ENCODE assay signal across 26 cellular contexts in the genomic region with DNA sequence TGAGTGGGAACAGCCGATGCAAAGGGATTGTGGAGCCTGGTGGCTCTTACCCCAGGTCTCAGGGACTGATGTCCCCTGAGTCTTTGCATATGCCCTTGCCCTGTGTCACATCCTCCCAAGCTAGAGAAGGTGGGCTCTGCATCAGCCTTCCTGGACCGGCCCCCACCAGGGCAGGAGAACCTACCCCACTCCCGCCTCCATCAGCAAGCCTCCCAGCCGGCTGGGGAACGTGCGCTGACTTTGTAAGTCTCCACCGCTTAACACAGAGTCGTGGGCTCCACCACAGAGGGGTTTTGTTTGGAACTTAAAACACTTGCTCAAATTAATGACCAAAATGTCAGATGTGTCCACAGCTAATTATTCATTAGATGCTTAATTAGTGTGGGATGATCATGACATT.
"Had no signal": no experiment of that assay in that cellular context is flagged by ENCODE, and none has a peak within 500 bp of the region (broad histone marks: within the 10 kb centered on the region; RNA-seq: fewer than 3 reads in every experiment).

No MANE protein-coding gene starts in this region.

- H3K27ac ChIP-seq: body of pancreas, coronary artery, dorsolateral prefrontal cortex had no signal

- FAIRE-seq: frontal cortex had no signal

- DNase-seq: activated CD4-positive, alpha-beta T cell treated with anti-CD3 and anti-CD28 coated beads for 48 hours; activated CD4-positive, alpha-beta T cell treated with anti-CD3 and anti-CD28 coated beads, Interleukin-2, amount 50 U/mL, for 1 hour; activated CD4-positive, alpha-beta T cell treated with anti-CD3 and anti-CD28 coated beads, Interleukin-2, amount 50 U/mL, for 48 hours; activated CD8-positive, alpha-beta memory T cell treated with anti-CD3 and anti-CD28 coated beads, Interleukin-2, amount 10 ng/mL, durations not matched to agents 7 days and 5 days; activated CD8-positive, alpha-beta memory T cell treated with anti-CD3 and anti-CD28 coated beads, Interleukin-2, amount 50 U/mL, for 4 hours; activated CD8-positive, alpha-beta T cell treated with anti-CD3 and anti-CD28 coated beads, Interleukin-2, amount 10 ng/mL, durations not matched to agents 7 days and 5 days; activated effector memory CD4-positive, alpha-beta T cell treated with anti-CD3 and anti-CD28 coated beads, Interleukin-2, amount 50 U/mL, for 16 hours; activated naive CD4-positive, alpha-beta T cell treated with anti-CD3 and anti-CD28 coated beads, Interleukin-2, amount 10 ng/mL, durations not matched to agents 7 days and 5 days; activated T-cell treated with anti-CD3 and anti-CD28 coated beads, Interleukin-2, amount 50 U/mL, for 1 hour; activated T-cell treated with anti-CD3 and anti-CD28 coated beads, Interleukin-2, amount 50 U/mL, for 48 hours; amniotic stem cell; anterior cingulate cortex; effector memory CD4-positive, alpha-beta T cell; head of caudate nucleus; T-helper 2 cell had no signal

- H3K4me1 Mint-ChIP-seq: activated CD8-positive, alpha-beta memory T cell treated with anti-CD3 and anti-CD28 coated beads, Interleukin-2, amount 10 ng/mL, durations not matched to agents 7 days and 5 days; activated naive CD4-positive, alpha-beta T cell treated with anti-CD3 and anti-CD28 coated beads, Interleukin-2, amount 10 ng/mL, durations not matched to agents 7 days and 5 days; central memory CD8-positive, alpha-beta T cell; endodermal cell had no signal

- H3K9me3 ChIP-seq: body of pancreas had no signal

- ATAC-seq: activated CD8-positive, alpha-beta memory T cell treated with anti-CD3 and anti-CD28 coated beads, Interleukin-2, amount 10 ng/mL, durations not matched to agents 7 days and 5 days; activated CD8-positive, alpha-beta T cell treated with anti-CD3 and anti-CD28 coated beads, Interleukin-2, amount 10 ng/mL, durations not matched to agents 7 days and 5 days; esophagus mucosa had no signal

- H3K36me3 Mint-ChIP-seq: activated CD8-positive, alpha-beta memory T cell treated with anti-CD3 and anti-CD28 coated beads, Interleukin-2, amount 10 ng/mL, durations not matched to agents 7 days and 5 days; activated naive CD4-positive, alpha-beta T cell treated with anti-CD3 and anti-CD28 coated beads, Interleukin-2, amount 10 ng/mL, durations not matched to agents 7 days and 5 days; activated naive CD8-positive, alpha-beta T cell had no signal

- H3K27me3 ChIP-seq: body of pancreas, dorsolateral prefrontal cortex had no signal

- H3K27ac Mint-ChIP-seq: activated CD8-positive, alpha-beta memory T cell treated with anti-CD3 and anti-CD28 coated beads, Interleukin-2, amount 10 ng/mL, durations not matched to agents 7 days and 5 days; activated CD8-positive, alpha-beta T cell treated with anti-CD3 and anti-CD28 coated beads, Interleukin-2, amount 10 ng/mL, durations not matched to agents 7 days and 5 days; activated naive CD4-positive, alpha-beta T cell treated with anti-CD3 and anti-CD28 coated beads, Interleukin-2, amount 10 ng/mL, durations not matched to agents 7 days and 5 days; activated naive CD8-positive, alpha-beta T cell; activated T-helper 1 cell treated with anti-CD3 and anti-CD28 coated beads, Interleukin-12 subunit alpha, Interleukin-12 subunit beta, Interleukin-2, Interleukin-4 antibody, amounts not matched to agents 30 ng/mL and 10 ng/mL and 1 ng/mL, durations not matched to agents 14 hours and 24 hours and 36 hours; activated T-helper 2 cell treated with anti-CD3 and anti-CD28 coated beads, Interferon-gamma antibody, Interleukin-2, Interleukin-4, amounts not matched to agents 10 μg/mL and 5 μg/mL and 100 μg/mL, durations not matched to agents 14 hours and 24 hours and 36 hours; dendritic cell treated with granulocyte-macrophage colony-stimulating factor and Interleukin-4, amounts not matched to agents 40 ng/mL and 50 ng/mL, for 4 days; endodermal cell had no signal

- H3K4me3 Mint-ChIP-seq: activated CD8-positive, alpha-beta memory T cell treated with anti-CD3 and anti-CD28 coated beads, Interleukin-2, amount 10 ng/mL, durations not matched to agents 7 days and 5 days; activated CD8-positive, alpha-beta T cell treated with anti-CD3 and anti-CD28 coated beads, Interleukin-2, amount 10 ng/mL, durations not matched to agents 7 days and 5 days; activated naive CD4-positive, alpha-beta T cell treated with anti-CD3 and anti-CD28 coated beads, Interleukin-2, amount 10 ng/mL, durations not matched to agents 7 days and 5 days; activated naive CD8-positive, alpha-beta T cell; activated T-helper 1 cell treated with anti-CD3 and anti-CD28 coated beads, Interleukin-12 subunit alpha, Interleukin-12 subunit beta, Interleukin-2, Interleukin-4 antibody, amounts not matched to agents 30 ng/mL and 10 ng/mL and 1 ng/mL, durations not matched to agents 14 hours and 24 hours and 36 hours; central memory CD8-positive, alpha-beta T cell; dendritic cell treated with granulocyte-macrophage colony-stimulating factor and Interleukin-4, amounts not matched to agents 40 ng/mL and 50 ng/mL, for 4 days; endodermal cell had no signal

- H3K27me3 Mint-ChIP-seq: activated CD8-positive, alpha-beta memory T cell treated with anti-CD3 and anti-CD28 coated beads, Interleukin-2, amount 10 ng/mL, durations not matched to agents 7 days and 5 days; activated naive CD4-positive, alpha-beta T cell treated with anti-CD3 and anti-CD28 coated beads, Interleukin-2, amount 10 ng/mL, durations not matched to agents 7 days and 5 days; activated naive CD8-positive, alpha-beta T cell; dendritic cell treated with granulocyte-macrophage colony-stimulating factor and Interleukin-4, amounts not matched to agents 40 ng/mL and 50 ng/mL, for 4 days had no signal

- H3K4me3 ChIP-seq: body of pancreas, coronary artery, dorsolateral prefrontal cortex had no signal

- H3K9me3 Mint-ChIP-seq: central memory CD8-positive, alpha-beta T cell; dendritic cell treated with granulocyte-macrophage colony-stimulating factor and Interleukin-4, amounts not matched to agents 40 ng/mL and 50 ng/mL, for 4 days had no signal
